9 cellular contexts compared by ENCODE assay signal in genomic region chr10:119479048-119479394, GRCh38.
DNase-seq lines count a peak whose midpoint lies in the region; ATAC-seq and TF ChIP-seq lines count a peak whose summit lies in the region.
"Had no signal": no experiment of that assay in that cellular context is flagged by ENCODE, and none has a peak within 500 bp of the region (broad histone marks: within the 10 kb centered on the region; RNA-seq: fewer than 3 reads in every experiment).

No MANE protein-coding gene starts in this region.

- H3K4me2 ChIP-seq in OCI-LY7 (ENCODE audit: low read length), result peak overlapping the region; percentile 72

- H3K27me3 ChIP-seq in right atrium auricular region (no peaks in the 10 kb centered on the region), upper lobe of right lung (no peaks in the 10 kb centered on the region)

- CTCF ChIA-PET in OCI-LY7 (lab: Charles Lee; ENCODE audit: unreplicated experiment), result interaction anchor here (0.6 to 1.7 kb wide), 4 partner anchors 10 to 271 kb away, joined by 3 to 7 read pairs (median 4); no protein-coding TSS in a partner anchor

- BruUV-seq in OCI-LY7 (replicated peaks; lab: Mats Ljungman, UMichigan), result no TSS peak

- DNase-seq in Right ventricle myocardium superior (no peak), right atrium auricular region (ENCODE audit: low spot score) (no peak), OCI-LY7 (ENCODE audit: low spot score) (peak; percentile 45), upper lobe of right lung (no peak), mucosa of gallbladder (ENCODE audit: low spot score) (no peak), amniotic stem cell (lab: John Stamatoyannopoulos, UW) (no peak)

- peak overlapping the region; percentile 93 for H2AFZ ChIP-seq in OCI-LY7 (ENCODE audit: low read length)

- H3K36me3 ChIP-seq in right atrium auricular region (no peaks in the 10 kb centered on the region), OCI-LY7 (ENCODE audit: insufficient read depth, low read length) (no peaks in the 10 kb centered on the region), upper lobe of right lung (no peaks in the 10 kb centered on the region)

- no peak for TF ChIP-seq CTCF in right atrium auricular region (IDR thresholded peaks at IDR 0.05)
- no peak for TF ChIP-seq CTCF in OCI-LY7 (conservative IDR thresholded peaks at IDR 0.05; ENCODE audit: low read length)
- no peak for TF ChIP-seq CTCF in upper lobe of right lung (IDR thresholded peaks at IDR 0.05)

- H3K4me3 ChIP-seq in right atrium auricular region, result no peak overlapping the region
- H3K4me3 ChIP-seq in OCI-LY7 (ENCODE audit: low read depth, low read length, poor library complexity, severe bottlenecking), result peak overlapping the region; percentile 59
- no peak overlapping the region for H3K4me3 ChIP-seq in upper lobe of right lung
- H3K4me3 ChIP-seq: K562 had no signal

- no peaks in the 10 kb centered on the region for H3K9me2 ChIP-seq in OCI-LY7 (ENCODE audit: insufficient read depth, low read length)

- H3K79me2 ChIP-seq in OCI-LY7 (ENCODE audit: insufficient read depth, low read depth, low read length), result no peaks in the 10 kb centered on the region

- POLR2A ChIA-PET in OCI-LY7 (lab: Charles Lee), result interaction anchor here (0.6 to 2.7 kb wide), 12 partner anchors 10 to 310 kb away, joined by 3 to 31 read pairs (median 4); partner anchors contain the start of gene TIAL1

- peak; percentile 70 for ATAC-seq in Right ventricle myocardium superior (ENCODE audit: poor library complexity)
- ATAC-seq in esophagus mucosa, result peak; percentile 43
- ATAC-seq in upper lobe of right lung, result peak; percentile 37
- no peak for ATAC-seq in HG02970 (IDR thresholded peaks at IDR 0.05; ENCODE audit: low FRiP score, unreplicated experiment)
- ATAC-seq: K562 had no signal

- no peak overlapping the region for H3K27ac ChIP-seq in right atrium auricular region
- peak overlapping the region; percentile 77 for H3K27ac ChIP-seq in OCI-LY7 (ENCODE audit: low read depth, low read length, poor library complexity, severe bottlenecking)
- no peak overlapping the region for H3K27ac ChIP-seq in upper lobe of right lung

- no peaks in the 10 kb centered on the region for H4K20me1 ChIP-seq in OCI-LY7 (ENCODE audit: insufficient read depth, low read length)

- H3K9me3 ChIP-seq in right atrium auricular region, result no peaks in the 10 kb centered on the region
- no peaks in the 10 kb centered on the region for H3K9me3 ChIP-seq in OCI-LY7 (ENCODE audit: low read length)
- H3K9me3 ChIP-seq in upper lobe of right lung, result no peaks in the 10 kb centered on the region

- H3K4me1 ChIP-seq in right atrium auricular region, result peaks cover 0 to 5% of the 10 kb centered on the region in 2 donors
- peaks cover 32% of the 10 kb centered on the region for H3K4me1 ChIP-seq in OCI-LY7 (ENCODE audit: insufficient read depth, low read length, poor library complexity, severe bottlenecking)
- no peaks in the 10 kb centered on the region for H3K4me1 ChIP-seq in upper lobe of right lung

- intact Hi-C loops in Right ventricle myocardium superior (cut with DNase I), result no loop called here
- intact Hi-C loops in OCI-LY7 (cut with micrococcal nuclease; ENCODE audit: unreplicated experiment), result no loop called here
- intact Hi-C loops in upper lobe of right lung (cut with DNase I), result no loop called here
